In genomic region chr19:55165952-55166529, GRCh38 we compare ENCODE assay signal across 8 cellular contexts. TPM values are rescaled to one million over a fixed set of nuclear protein-coding genes. Genes with fewer than 3 reads are reported as not detected.
DNase-seq lines count a peak whose midpoint lies in the region; ATAC-seq and TF ChIP-seq lines count a peak whose summit lies in the region.

No MANE protein-coding gene starts in this region.

- peak overlapping the region; percentile 79 for H3K4me3 ChIP-seq in adipocyte (ENCODE audit: low read length)

- intact Hi-C loops in left cardiac atrium (cut with DNase I), result no loop called here

- peaks cover 6% of the 10 kb centered on the region for H3K4me1 ChIP-seq in adipocyte (ENCODE audit: control insufficient read depth, insufficient read depth, low read length)

- peaks cover 28% of the 10 kb centered on the region for H3K27me3 Mint-ChIP-seq in progenitor cell of endocrine pancreas

- peaks cover 24% of the 10 kb centered on the region for H3K27me3 ChIP-seq in adipocyte (replicated peaks; ENCODE audit: control insufficient read depth, insufficient read depth, low read length)

- ATAC-seq in left cardiac atrium (peak; percentile 81), HG02571 (IDR thresholded peaks at IDR 0.05; ENCODE audit: unreplicated experiment) (no peak)

- H3K9me3 ChIP-seq in adipocyte (ENCODE audit: control insufficient read depth, low read length), result no peaks in the 10 kb centered on the region

- peaks cover 3% of the 10 kb centered on the region for H3K4me1 Mint-ChIP-seq in progenitor cell of endocrine pancreas (ENCODE audit: low read depth)

- TF ChIP-seq CTCF in progenitor cell of endocrine pancreas (IDR thresholded peaks at IDR 0.05; ENCODE audit: unreplicated experiment), result peak; percentile 76

- H3K27ac Mint-ChIP-seq in progenitor cell of endocrine pancreas, result peak overlapping the region; percentile 99

- H3K9ac ChIP-seq in adipocyte (ENCODE audit: low read length), result no peak overlapping the region

- H3K36me3 Mint-ChIP-seq in progenitor cell of endocrine pancreas (ENCODE audit: insufficient read depth), result no peaks in the 10 kb centered on the region

- no peaks in the 10 kb centered on the region for H3K36me3 ChIP-seq in adipocyte (ENCODE audit: control insufficient read depth, insufficient read depth, low read length, severe bottlenecking)

- no peaks in the 10 kb centered on the region for H3K9me3 Mint-ChIP-seq in progenitor cell of endocrine pancreas (ENCODE audit: low read depth)

- H3K4me3 Mint-ChIP-seq in progenitor cell of endocrine pancreas (ENCODE audit: low read depth), result peak overlapping the region; percentile 96

- DNase-seq in activated effector memory CD4-positive, alpha-beta T cell treated with anti-CD3 and anti-CD28 coated beads, Interleukin-2, amount 50 U/mL, for 16 hours, result peak; percentile 78
- DNase-seq in activated effector memory CD4-positive, alpha-beta T cell treated with Interleukin-2 at 50 U/mL for 16 hours, result no peak
- DNase-seq in LoVo (ENCODE audit: low spot score), result peak; percentile 76
- DNase-seq in RKO (ENCODE audit: low spot score), result peak; percentile 94
- DNase-seq in adipocyte (ENCODE audit: low read depth), result peak; percentile 47
- DNase-seq in left cardiac atrium, result peak; percentile 70
- DNase-seq in progenitor cell of endocrine pancreas (ENCODE audit: low spot score, unreplicated experiment), result peak; percentile 73

RNA-seq across cellular contexts. Expression of gene DNAAF3, which starts 0.4 kb away (rescaled TPM):
- total RNA-seq in left cardiac atrium (1 to 10 TPM in 1 of 2 donors, under 1 TPM in 1; 0.41 to 1.1 TPM), progenitor cell of endocrine pancreas (14.9 and 18.4 TPM in 2 replicates)

RNA-seq across cellular contexts. Expression of gene TNNI3, which starts 8.5 kb away (rescaled TPM):
- total RNA-seq in left cardiac atrium (1,000 to 10,000 TPM; 1,897 to 2,132 TPM), progenitor cell of endocrine pancreas (5.5 and 6.0 TPM in 2 replicates)

RNA-seq across cellular contexts. Expression of gene SYT5, which starts 14.0 kb away (rescaled TPM):
- total RNA-seq in left cardiac atrium (not detected), progenitor cell of endocrine pancreas (4.3 and 4.8 TPM in 2 replicates)

RNA-seq across cellular contexts. Expression of gene TNNT1, which starts 17.0 kb away (rescaled TPM):
- total RNA-seq in left cardiac atrium, result 10 to 100 TPM; 13.7 to 25.6 TPM
- 4.6 and 5.5 TPM in 2 replicates for total RNA-seq in progenitor cell of endocrine pancreas

RNA-seq across cellular contexts. Expression of gene PTPRH, which starts 43.3 kb away (rescaled TPM):
- total RNA-seq in left cardiac atrium (1 to 10 TPM in 1 of 2 donors, under 1 TPM in 1; 0.74 to 1.5 TPM), progenitor cell of endocrine pancreas (0.43 and 1.6 TPM in 2 replicates)

Comparison
In these comparisons a context has a peak if more than half of its experiments do, and no peak if none do; other contexts are left out.
1. RNA of gene TNNI3, which starts 8.5 kb away (total RNA-seq): 1,897 to 2,132 TPM in left cardiac atrium; 5.5 to 6.0 TPM in progenitor cell of endocrine pancreas; every median in the first group is over 100 times any median in the second.